Comparison of ENCODE assay signal across 28 cellular contexts in the genomic region with DNA sequence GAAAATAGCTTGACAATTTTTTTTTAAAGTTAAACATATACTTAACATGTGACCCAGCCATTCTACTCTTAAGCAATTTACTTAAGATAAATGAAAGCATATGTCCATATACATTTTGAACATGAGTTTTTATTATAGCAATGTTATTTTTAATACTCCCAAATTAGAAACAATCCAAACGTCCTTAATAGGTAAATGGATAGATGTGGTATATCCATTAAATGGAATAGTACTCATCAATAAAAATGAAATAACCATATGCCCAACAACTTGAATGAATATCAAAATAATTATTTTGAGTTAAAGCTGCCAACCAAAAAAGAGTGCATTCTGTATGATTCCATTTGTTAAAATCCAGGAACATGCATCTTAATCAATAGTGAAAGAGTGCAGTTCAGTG.
"Had no signal": no experiment of that assay in that cellular context is flagged by ENCODE, and none has a peak within 500 bp of the region (broad histone marks: within the 10 kb centered on the region; RNA-seq: fewer than 3 reads in every experiment).

No MANE protein-coding gene starts in this region.

- H3K27me3 Mint-ChIP-seq: naive B cell had no signal

- DNase-seq: heart right ventricle; islet precursor cell; left ventricle myocardium inferior; mesendoderm; naive B cell; nucleus accumbens; pancreas; posterior cingulate gyrus; retina; right cardiac atrium; stimulated activated CD4-positive, alpha-beta T cell treated with anti-CD3 and anti-CD28 coated beads, Interleukin-12 subunit alpha, Interleukin-12 subunit beta, amount 100 ng/mL, for 4 hours; stimulated activated CD4-positive, alpha-beta T cell treated with anti-CD3 and anti-CD28 coated beads, Interleukin-15, amount 100 ng/mL, for 24 hours; stimulated activated CD4-positive, alpha-beta T cell treated with anti-CD3 and anti-CD28 coated beads, Interleukin-2, amount 100 ng/mL, for 24 hours; stimulated activated CD4-positive, alpha-beta T cell treated with anti-CD3 and anti-CD28 coated beads, Interleukin-4, amount 100 ng/mL, for 1 hour; stimulated activated naive CD4-positive, alpha-beta T cell; tibial artery; trophoblast cell; upper lobe of right lung had no signal

- H3K27ac ChIP-seq: heart right ventricle, hepatocyte, left ventricle myocardium inferior, pancreas, prostate gland, skin epidermis, suprapubic skin, thoracic aorta, tibial artery, upper lobe of right lung had no signal

- ATAC-seq: heart right ventricle, pancreas, right cardiac atrium, sciatic nerve, upper lobe of right lung had no signal

- H3K27me3 ChIP-seq: heart right ventricle, hepatocyte, pancreas, suprapubic skin, tibial artery, upper lobe of right lung had no signal

- H3K27ac Mint-ChIP-seq: mesothelial cell of epicardium, nephron had no signal

- H3K4me1 ChIP-seq: prostate gland had no signal

- H3K36me3 ChIP-seq: left ventricle myocardium inferior, pancreas, prostate gland, thoracic aorta, tibial artery, upper lobe of right lung had no signal

- H2AFZ ChIP-seq: hepatocyte had no signal

- H3K36me3 Mint-ChIP-seq: naive B cell had no signal

- H3K4me3 Mint-ChIP-seq: mesothelial cell of epicardium, naive B cell, nephron, neural crest cell had no signal

- H3K4me2 ChIP-seq: hepatocyte had no signal

- H3K4me3 ChIP-seq: heart right ventricle, hepatocyte, left ventricle myocardium inferior, lung, pancreas, prostate gland, skin epidermis, suprapubic skin, thoracic aorta, tibial artery, upper lobe of right lung had no signal

- H3K9me3 ChIP-seq: left ventricle myocardium inferior, pancreas, prostate gland, suprapubic skin, thoracic aorta, tibial artery, upper lobe of right lung had no signal

- H3K9me3 Mint-ChIP-seq: neural crest cell had no signal
